Comparison of ENCODE assay signal across 1 cellular context in the genomic region with DNA sequence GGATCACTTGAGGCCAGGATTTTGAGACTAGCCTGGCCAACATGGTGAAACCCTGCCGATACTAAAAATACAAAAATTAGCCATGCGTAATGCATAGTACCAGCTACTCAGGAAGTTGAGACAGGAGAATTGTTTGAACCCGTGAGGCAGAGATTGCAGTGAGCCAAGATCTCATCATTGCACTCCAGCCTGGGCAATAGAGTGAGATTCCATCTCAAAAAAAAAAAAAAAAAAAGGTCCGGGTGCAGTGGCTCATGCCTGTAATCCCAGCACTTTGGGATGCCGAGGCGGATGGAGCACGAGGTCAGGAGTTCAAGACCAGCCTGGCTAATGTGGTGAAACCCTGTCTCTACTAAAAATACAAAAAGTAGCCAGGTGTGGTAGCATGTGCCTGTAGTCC.
A peak's percentile ranks its signal among the peaks of the same experiment; 100 is the strongest.
TF ChIP-seq lines count a peak whose summit lies in the region.

No MANE protein-coding gene starts in this region.

TF ChIP-seq in HepG2, 621 proteins besides CTCF, POLR2A, EP300 and RAD21:
- peak; percentile 43; the same call in 1 of the 2 replicates for TF ChIP-seq ZMYM3 (CRISPR knock-in tag; IDR thresholded peaks at IDR 0.05)
- peak; percentile 52; the same call in 1 of the 2 replicates for TF ChIP-seq ZNF121 (CRISPR knock-in tag; IDR thresholded peaks at IDR 0.05)
